In the genomic region with DNA sequence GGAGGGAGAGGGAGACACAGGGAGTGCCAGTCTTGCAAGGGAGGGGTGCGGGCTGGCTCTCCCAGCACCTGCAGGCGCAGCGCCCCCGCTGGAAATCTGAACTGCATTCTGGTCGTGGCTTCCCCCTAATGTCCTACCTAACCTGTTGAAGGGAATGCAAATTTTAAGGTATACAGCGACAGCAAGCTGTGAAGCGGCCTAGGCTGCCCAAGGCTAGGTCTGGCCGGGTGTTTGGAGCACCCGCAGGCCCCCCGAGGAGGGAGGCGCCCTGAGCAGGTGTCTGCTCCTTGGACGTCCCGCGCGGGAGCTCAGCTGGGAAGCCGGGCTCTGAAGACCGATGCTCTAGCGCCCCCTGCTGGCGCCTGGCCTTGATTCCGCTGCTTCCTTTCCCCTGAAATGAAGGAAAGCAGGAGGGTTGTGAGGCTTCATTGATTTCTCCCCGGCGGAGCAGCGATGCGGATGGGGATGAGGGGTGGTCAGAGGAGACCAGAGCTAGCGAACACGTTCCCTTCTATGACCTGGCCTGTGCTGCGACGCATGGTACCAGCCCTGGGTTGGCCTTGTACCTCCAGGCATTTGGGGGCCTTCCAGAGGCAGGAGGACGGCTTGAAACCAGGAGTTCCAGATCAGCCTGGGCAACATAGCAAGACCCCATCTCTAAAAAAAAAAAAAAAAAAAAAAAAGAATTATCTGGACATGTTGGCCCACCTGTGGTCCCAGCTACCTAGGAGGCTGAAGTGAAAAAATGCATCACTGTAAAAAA, we compare ENCODE assay signal across 8 cellular contexts.
DNase-seq lines count a peak whose midpoint lies in the region; ATAC-seq, FAIRE-seq and TF ChIP-seq lines count a peak whose summit lies in the region.

No MANE protein-coding gene starts in this region.

- H3K4me3 ChIP-seq in CD8-positive, alpha-beta memory T cell (ENCODE audit: low read length): no peak overlapping the region
- no peak overlapping the region for H3K4me3 ChIP-seq in endothelial cell of umbilical vein (replicated peaks in 1 of 3; ENCODE audit: insufficient read depth in 1 of 3, low read depth in 1 of 3, low read length in 3 of 3)

- no peaks in the 10 kb centered on the region for H3K27me3 ChIP-seq in CD8-positive, alpha-beta memory T cell (ENCODE audit: insufficient read depth, low read length, poor library complexity, severe bottlenecking)
- H3K27me3 ChIP-seq in endothelial cell of umbilical vein (ENCODE audit: control insufficient read depth in 2 of 2, insufficient read depth in 2 of 2, low read length in 2 of 2): no peaks in the 10 kb centered on the region

- H3K27ac Mint-ChIP-seq in CD8-positive, alpha-beta memory T cell: no peak overlapping the region
- H3K27ac Mint-ChIP-seq in mesothelial cell of epicardium: no peak overlapping the region

- no peak overlapping the region for H2AFZ ChIP-seq in endothelial cell of umbilical vein (ENCODE audit: low read depth, low read length)

- CTCF ChIA-PET in CD8-positive, alpha-beta memory T cell (lab: Charles Lee): interaction anchor here (1.5 kb wide), 1 partner anchor 904 kb away, joined by 5 read pairs; no protein-coding TSS in a partner anchor
- CTCF ChIA-PET in HEK293T (lab: Yijun Ruan, JAX): interaction anchor here (0.5 to 1.2 kb wide), 5 partner anchors 9 to 1148 kb away, joined by 3 to 7 read pairs (median 4); no protein-coding TSS in a partner anchor
- CTCF ChIA-PET in endothelial cell of umbilical vein (lab: Charles Lee): interaction anchor here (0.7 to 2.0 kb wide), 2 partner anchors 876 to 904 kb away, joined by 3 to 28 read pairs; no protein-coding TSS in a partner anchor

- no peaks in the 10 kb centered on the region for H3K4me1 ChIP-seq in CD8-positive, alpha-beta memory T cell (ENCODE audit: insufficient read depth, low read length)
- no peaks in the 10 kb centered on the region for H3K4me1 ChIP-seq in endothelial cell of umbilical vein (ENCODE audit: control insufficient read depth, extremely low read depth, insufficient read depth, low read length)

- intact Hi-C loops in endothelial cell of umbilical vein (cut with micrococcal nuclease): loop anchor here (1.0 to 10.0 kb wide), 3 partner anchors 876 to 1038 kb away; no protein-coding TSS in a partner anchor

- TF ChIP-seq CTCF in endothelial cell of umbilical vein (IDR thresholded peaks at IDR 0.05; ENCODE audit: extremely low read depth in 1 of 2, insufficient read depth in 1 of 2, low read depth in 1 of 2, low read length in 2 of 2): peak; percentile 72 to 80
- TF ChIP-seq CTCF in mesothelial cell of epicardium (IDR thresholded peaks at IDR 0.05; ENCODE audit: unreplicated experiment): peak; percentile 98

- FAIRE-seq in endothelial cell of umbilical vein (lab: Jason Lieb, UNC): peak; percentile 74

- ATAC-seq in GM19395 (IDR thresholded peaks at IDR 0.05; ENCODE audit: unreplicated experiment): no peak

- H3K79me2 ChIP-seq in endothelial cell of umbilical vein (ENCODE audit: control insufficient read depth, insufficient read depth, low read length): no peaks in the 10 kb centered on the region

- peaks cover 0 to 3% (median 0%) of the 10 kb centered on the region in 5 donors for H3K9me3 Mint-ChIP-seq in CD8-positive, alpha-beta memory T cell
- peaks cover 5% of the 10 kb centered on the region for H3K9me3 Mint-ChIP-seq in mesothelial cell of epicardium

- POLR2A ChIA-PET in CD8-positive, alpha-beta memory T cell (lab: Charles Lee): no interaction called here
- POLR2A ChIA-PET in HEK293T (lab: Yijun Ruan, JAX): no interaction called here
- POLR2A ChIA-PET in endothelial cell of umbilical vein (lab: Charles Lee): no interaction called here

- no peaks in the 10 kb centered on the region for H3K36me3 Mint-ChIP-seq in CD8-positive, alpha-beta memory T cell
- no peaks in the 10 kb centered on the region for H3K36me3 Mint-ChIP-seq in mesothelial cell of epicardium

- no peak overlapping the region for H3K9ac ChIP-seq in endothelial cell of umbilical vein (replicated peaks; ENCODE audit: extremely low read depth, insufficient read depth, low read length)

- TF ChIP-seq POLR2A in endothelial cell of umbilical vein (IDR thresholded peaks at IDR 0.05; ENCODE audit: low read depth, low read length): no peak

- H3K9me1 ChIP-seq in endothelial cell of umbilical vein (replicated peaks; ENCODE audit: control insufficient read depth, extremely low read depth, insufficient read depth, low read length): no peaks in the 10 kb centered on the region

- H3K9me3 ChIP-seq in CD8-positive, alpha-beta memory T cell (ENCODE audit: low read length): no peaks in the 10 kb centered on the region
- no peaks in the 10 kb centered on the region for H3K9me3 ChIP-seq in endothelial cell of umbilical vein (replicated peaks; ENCODE audit: control insufficient read depth, insufficient read depth, low read length)

- peak in 3 of 5 donors; percentile 17 to 35 (median 35) for DNase-seq in CD8-positive, alpha-beta memory T cell
- DNase-seq in HEK293T (ENCODE audit: extremely low spot score): peak; percentile 76
- peak; percentile 87 for DNase-seq in NCI-H69 (lab: John Stamatoyannopoulos, UW)
- DNase-seq in activated CD8-positive, alpha-beta memory T cell treated with anti-CD3 and anti-CD28 coated beads for 24 hours: peak; percentile 83
- peak; percentile 14 for DNase-seq in endothelial cell of umbilical vein (ENCODE audit: low read depth, low spot score)
- DNase-seq in mesothelial cell of epicardium (ENCODE audit: low spot score in 2 of 2, unreplicated experiment in 2 of 2): peak; percentile 87 to 95
- peak; percentile 36 to 37 for DNase-seq in stimulated activated CD8-positive, alpha-beta memory T cell treated with anti-CD3 and anti-CD28 coated beads, Interleukin-15, amount 100 ng/mL, for 48 hours (ENCODE audit: low read depth in 2 of 2)

- BruUV-seq in endothelial cell of umbilical vein (replicated peaks; lab: Mats Ljungman, UMichigan): no TSS peak

- no peaks in the 10 kb centered on the region for H3K36me3 ChIP-seq in CD8-positive, alpha-beta memory T cell (ENCODE audit: insufficient read depth, low read length)
- no peaks in the 10 kb centered on the region for H3K36me3 ChIP-seq in endothelial cell of umbilical vein (ENCODE audit: control insufficient read depth in 2 of 2, extremely low read depth in 1 of 2, insufficient read depth in 2 of 2, low read length in 2 of 2)

- H3K27ac ChIP-seq in CD8-positive, alpha-beta memory T cell (ENCODE audit: low read depth, low read length): no peak overlapping the region
- no peak overlapping the region for H3K27ac ChIP-seq in endothelial cell of umbilical vein (ENCODE audit: insufficient read depth, low read depth, low read length)

- no peaks in the 10 kb centered on the region for H3K4me1 Mint-ChIP-seq in CD8-positive, alpha-beta memory T cell
- peaks cover 2% of the 10 kb centered on the region for H3K4me1 Mint-ChIP-seq in mesothelial cell of epicardium

- no peak overlapping the region for H3K4me2 ChIP-seq in endothelial cell of umbilical vein (ENCODE audit: insufficient read depth, low read length)

- no peak overlapping the region for H3K4me3 Mint-ChIP-seq in CD8-positive, alpha-beta memory T cell
- H3K4me3 Mint-ChIP-seq in mesothelial cell of epicardium: peak overlapping the region; percentile 56

- no peaks in the 10 kb centered on the region for H3K27me3 Mint-ChIP-seq in CD8-positive, alpha-beta memory T cell
- peaks cover 4% of the 10 kb centered on the region for H3K27me3 Mint-ChIP-seq in mesothelial cell of epicardium (ENCODE audit: low read depth)

- dilution Hi-C loops in endothelial cell of umbilical vein (cut with MboI; ENCODE audit: extremely low pct_ligation_motif_present, low sequenced_read_pairs): no loop called here

- no peaks in the 10 kb centered on the region for H4K20me1 ChIP-seq in endothelial cell of umbilical vein (replicated peaks; ENCODE audit: control insufficient read depth, extremely low read depth, insufficient read depth, low read length)

TF ChIP-seq in HEK293T, 16 proteins besides CTCF, POLR2A, EP300 and RAD21:
- no peak for TF ChIP-seq SP1 (IDR thresholded peaks at IDR 0.05)
- no peak for TF ChIP-seq FOXM1 (IDR thresholded peaks at IDR 0.05; ENCODE audit: borderline replicate concordance)
- TF ChIP-seq HDGF (IDR thresholded peaks at IDR 0.05; ENCODE audit: borderline replicate concordance): no peak
- TF ChIP-seq FOXA1 (IDR thresholded peaks at IDR 0.05): no peak
- TF ChIP-seq FOXK2 (IDR thresholded peaks at IDR 0.05): no peak
- TF ChIP-seq ARNT (IDR thresholded peaks at IDR 0.05): no peak
- TF ChIP-seq BHLHE40 (IDR thresholded peaks at IDR 0.05; ENCODE audit: borderline replicate concordance): no peak
- TF ChIP-seq LEF1 (IDR thresholded peaks at IDR 0.05; ENCODE audit: borderline replicate concordance): no peak
- TF ChIP-seq CTBP1 (IDR thresholded peaks at IDR 0.05; ENCODE audit: borderline replicate concordance): no peak

TF ChIP-seq in endothelial cell of umbilical vein, 7 proteins besides CTCF, POLR2A, EP300 and RAD21:
- TF ChIP-seq MYC (IDR thresholded peaks at IDR 0.05; ENCODE audit: low read depth, low read length) (no peak), FOS (IDR thresholded peaks at IDR 0.05; ENCODE audit: borderline replicate concordance, insufficient read depth, low read length) (no peak), POLR2AphosphoS5 (IDR thresholded peaks at IDR 0.05; ENCODE audit: insufficient read depth, low read depth, low read length) (no peak), JUN (IDR thresholded peaks at IDR 0.05; ENCODE audit: borderline replicate concordance, insufficient read depth, insufficient read length, low read depth) (no peak)
- TF ChIP-seq, protein P1, sequence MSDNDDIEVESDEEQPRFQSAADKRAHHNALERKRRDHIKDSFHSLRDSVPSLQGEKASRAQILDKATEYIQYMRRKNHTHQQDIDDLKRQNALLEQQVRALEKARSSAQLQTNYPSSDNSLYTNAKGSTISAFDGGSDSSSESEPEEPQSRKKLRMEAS (IDR thresholded peaks at IDR 0.05; ENCODE audit: insufficient read depth, insufficient read length): no peak

Comparison
In these comparisons a context has a peak if more than half of its experiments do, and no peak if none do; other contexts are left out.
1. DNase-seq: peak in every context shown above with its lines; median percentile 91 in mesothelial cell of epicardium; 87 in NCI-H69; 83 in activated CD8-positive, alpha-beta memory T cell treated with anti-CD3 and anti-CD28 coated beads for 24 hours; 76 in HEK293T; 36 in stimulated activated CD8-positive, alpha-beta memory T cell treated with anti-CD3 and anti-CD28 coated beads, Interleukin-15, amount 100 ng/mL, for 48 hours; 35 in CD8-positive, alpha-beta memory T cell; 14 in endothelial cell of umbilical vein.